17 cellular contexts compared by ENCODE assay signal in the genomic region with DNA sequence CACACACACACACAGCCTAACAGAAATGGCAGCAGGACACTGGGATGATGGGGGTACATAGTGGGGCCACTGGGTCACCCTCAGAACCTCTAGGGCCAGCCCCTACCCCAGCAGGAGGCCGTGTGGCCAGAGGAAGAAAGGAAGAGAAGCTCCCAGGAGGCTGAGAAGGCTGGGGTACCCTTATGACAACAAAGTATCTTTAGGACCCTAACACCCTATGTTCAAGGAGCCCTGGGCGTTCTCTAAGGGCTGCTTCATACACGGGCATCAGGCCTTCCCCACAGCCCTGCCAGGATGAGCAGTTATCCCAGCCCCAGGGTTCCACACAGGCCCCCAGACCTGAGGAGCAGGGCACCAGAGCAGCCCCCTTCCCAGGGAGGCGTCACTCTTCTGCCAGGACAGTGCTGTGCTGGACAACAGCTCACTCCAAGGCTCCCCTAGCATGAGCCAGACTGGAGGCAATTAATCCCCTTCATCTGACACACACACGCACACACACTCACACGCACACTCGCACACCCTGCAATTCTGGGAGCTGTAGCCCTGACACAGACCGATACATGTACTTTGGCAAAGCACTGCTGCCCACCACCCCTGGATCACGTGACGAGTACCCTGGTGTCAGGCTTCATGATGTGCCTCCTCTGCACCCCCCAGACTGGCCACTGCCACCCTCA.
DNase-seq lines count a peak whose midpoint lies in the region; ATAC-seq and TF ChIP-seq lines count a peak whose summit lies in the region.
"Had no signal": no experiment of that assay in that cellular context is flagged by ENCODE, and none has a peak within 500 bp of the region (broad histone marks: within the 10 kb centered on the region; RNA-seq: fewer than 3 reads in every experiment).

No MANE protein-coding gene starts in this region.

- no peak overlapping the region for H4K8ac ChIP-seq in neuronal stem cell (ENCODE audit: low read depth, low read length)

- WGBS in heart right ventricle, 2 donors, result 69 to 71% methylated on average over 10 of the region's 10 CpGs
- WGBS in neuronal stem cell (ENCODE audit: extremely low coverage in 2 of 2, insufficient read length in 2 of 2, insufficient replicate concordance in 1 of 2), 2 donors, result no CpG with 5 or more reads among the region's 10 CpGs
- 46 to 63% methylated on average over 10 of the region's 10 CpGs for WGBS in tibial nerve, 2 donors

- H3K4me3 ChIP-seq in heart right ventricle (no peak overlapping the region), neuronal stem cell (ENCODE audit: low read length in 2 of 2) (no peak overlapping the region), tibial nerve (no peak overlapping the region)
- H3K4me3 ChIP-seq: colonic mucosa, HAP-1, mucosa of descending colon had no signal

- no peak for TF ChIP-seq POLR2A in tibial nerve (IDR thresholded peaks at IDR 0.05)

- no peak overlapping the region for H3K9ac ChIP-seq in neuronal stem cell (ENCODE audit: low read depth, low read length, poor library complexity)

- in situ Hi-C loops in GM13977 (cut with MboI; ENCODE audit: low pct_unique_long_range_greater_than_20kb, low sequenced_read_pairs, unreplicated experiment), result no loop called here

- intact Hi-C loops in heart right ventricle (cut with DNase I), result loop anchor here in 1 of 10 donors (5.0 kb wide), 1 partner anchor 37 kb away; no protein-coding TSS in a partner anchor

- H3K4me1 ChIP-seq in heart right ventricle, result peaks cover 65 to 100% (median 99%) of the 10 kb centered on the region in 9 donors
- peaks cover 21 to 26% of the 10 kb centered on the region in 2 donors for H3K4me1 ChIP-seq in neuronal stem cell (ENCODE audit: control insufficient read depth in 2 of 2, insufficient read depth in 1 of 2, low read depth in 1 of 2, low read length in 2 of 2)
- peaks cover 0 to 100% (median 60%) of the 10 kb centered on the region in 4 donors for H3K4me1 ChIP-seq in tibial nerve
- H3K4me1 ChIP-seq: BE2C, colonic mucosa, HAP-1 had no signal

- no peaks in the 10 kb centered on the region for H3K9me3 ChIP-seq in heart right ventricle
- H3K9me3 ChIP-seq in neuronal stem cell (replicated peaks in 1 of 2; ENCODE audit: control insufficient read depth in 2 of 2, insufficient read depth in 1 of 2, low read depth in 1 of 2, low read length in 2 of 2), result peaks cover 2 to 4% of the 10 kb centered on the region in 2 donors
- no peaks in the 10 kb centered on the region for H3K9me3 ChIP-seq in tibial nerve
- H3K9me3 ChIP-seq: BE2C, colonic mucosa, HAP-1, mucosa of descending colon had no signal

- TF ChIP-seq CTCF in heart right ventricle (IDR thresholded peaks at IDR 0.05), result no peak
- no peak for TF ChIP-seq CTCF in tibial nerve (IDR thresholded peaks at IDR 0.05)
- TF ChIP-seq CTCF in GM13977 (IDR thresholded peaks at IDR 0.05; ENCODE audit: extremely low read depth, insufficient read depth, missing control alignments), result no peak

- peak overlapping the region; percentile 63 for H2BK12ac ChIP-seq in neuronal stem cell (ENCODE audit: low read length)

- H4K91ac ChIP-seq in neuronal stem cell (ENCODE audit: low read depth, low read length, poor library complexity), result no peak overlapping the region

- DNase-seq in caudate nucleus (lab: John Stamatoyannopoulos, UW) (no peak), heart right ventricle (no peak), neuronal stem cell (ENCODE audit: low spot score) (no peak), tibial nerve (ENCODE audit: low spot score in 2 of 2) (no peak), NCI-H1092 (lab: John Stamatoyannopoulos, UW) (no peak), GM13977 (ENCODE audit: low spot score) (no peak)
- DNase-seq: activated gamma-delta T cell; BE2C; colonic mucosa; GF-D8; NCI-H187; SHP77 treated with DMSO at 0.1 percent for 48 hours; stimulated activated CD4-positive, alpha-beta T cell treated with anti-CD3 and anti-CD28 coated beads, Interleukin-15, amount 100 ng/mL, for 24 hours had no signal

- peak overlapping the region; percentile 81 for H3K18ac ChIP-seq in neuronal stem cell (ENCODE audit: low read length)

- H2BK120ac ChIP-seq in neuronal stem cell (ENCODE audit: low read depth, low read length), result no peak overlapping the region

- no peak overlapping the region for H2BK5ac ChIP-seq in neuronal stem cell (ENCODE audit: low read length)

- H3K4me2 ChIP-seq in neuronal stem cell (ENCODE audit: insufficient read depth, low read length, poor library complexity, severe bottlenecking), result no peak overlapping the region

- peak overlapping the region; percentile 67 for H2AK5ac ChIP-seq in neuronal stem cell (ENCODE audit: low read depth, low read length)

- no peak for TF ChIP-seq EP300 in tibial nerve (IDR thresholded peaks at IDR 0.05)

- no peak overlapping the region for H3K14ac ChIP-seq in neuronal stem cell (ENCODE audit: low read length)

- H2AFZ ChIP-seq in neuronal stem cell (ENCODE audit: low read length), result no peak overlapping the region

- no peak overlapping the region for H3K4ac ChIP-seq in neuronal stem cell (ENCODE audit: low read length)

- ATAC-seq in heart right ventricle (peak in 1 of 8 donors; percentile 0), GM18502 (IDR thresholded peaks at IDR 0.05; ENCODE audit: poor library complexity, unreplicated experiment) (no peak)
- ATAC-seq: activated CD4-positive, CD25-positive, alpha-beta regulatory T cell treated with anti-CD3 and anti-CD28 coated beads, Interleukin-2, amount 50 U/mL, for 24 hours; mucosa of descending colon had no signal

- H3K36me3 ChIP-seq in heart right ventricle (peaks cover 0 to 76% (median 21%) of the 10 kb centered on the region in 9 donors), neuronal stem cell (replicated peaks in 1 of 2; ENCODE audit: control insufficient read depth in 2 of 2, insufficient read depth in 2 of 2, low read length in 2 of 2) (no peaks in the 10 kb centered on the region), tibial nerve (peaks cover 4 to 25% (median 5%) of the 10 kb centered on the region in 3 donors)
- H3K36me3 ChIP-seq: colonic mucosa, HAP-1 had no signal

- no peaks in the 10 kb centered on the region for H3K27me3 ChIP-seq in heart right ventricle
- H3K27me3 ChIP-seq in neuronal stem cell (ENCODE audit: control insufficient read depth in 3 of 3, insufficient read depth in 3 of 3, low read depth in 1 of 3, low read length in 3 of 3), result no peaks in the 10 kb centered on the region
- H3K27me3 ChIP-seq in tibial nerve, result no peaks in the 10 kb centered on the region
- H3K27me3 ChIP-seq: BE2C, colonic mucosa had no signal

- peak overlapping the region; percentile 75 for H2BK15ac ChIP-seq in neuronal stem cell (ENCODE audit: low read length)

- H3K79me1 ChIP-seq in neuronal stem cell (ENCODE audit: low read depth, low read length), result no peaks in the 10 kb centered on the region

- H3K27ac ChIP-seq in caudate nucleus (ENCODE audit: low read depth, low read length), result peak overlapping the region; percentile 82
- H3K27ac ChIP-seq in heart right ventricle, result peak overlapping the region; percentile 65 to 96 (median 88)
- H3K27ac ChIP-seq in neuronal stem cell (replicated peaks; ENCODE audit: low read length), result no peak overlapping the region
- H3K27ac ChIP-seq in tibial nerve, result peak overlapping the region; percentile 32 to 93 (median 72)
- H3K27ac ChIP-seq: colonic mucosa had no signal

- H3K23ac ChIP-seq in neuronal stem cell (ENCODE audit: low read depth, low read length, poor library complexity), result no peak overlapping the region
